2 cellular contexts compared by ENCODE assay signal in genomic region chr12:71730936-71731335, GRCh38.
TF ChIP-seq lines count a peak whose summit lies in the region.

No MANE protein-coding gene starts in this region.

TF ChIP-seq in SK-N-SH, 30 proteins besides CTCF, POLR2A, EP300 and RAD21 (continued from another document):
- TF ChIP-seq RXRA (IDR thresholded peaks at IDR 0.05; ENCODE audit: borderline replicate concordance, low read depth) (no peak), TAF1 (IDR thresholded peaks at IDR 0.05; ENCODE audit: borderline replicate concordance, low read depth, low read length) (no peak), POLR2AphosphoS5 (IDR thresholded peaks at IDR 0.05; ENCODE audit: low read depth, low read length) (no peak), GABPA (IDR thresholded peaks at IDR 0.05; ENCODE audit: low read depth) (no peak)

TF ChIP-seq in SK-N-SH treated with all-trans-retinoic acid at 6 μM for 48 hours, 23 proteins besides CTCF, POLR2A, EP300 and RAD21 (continued from another document):
- no peak for TF ChIP-seq GLIS3 (CRISPR knock-in tag; IDR thresholded peaks at IDR 0.05)
